Comparison of ENCODE assay signal across 26 cellular contexts in the genomic region with DNA sequence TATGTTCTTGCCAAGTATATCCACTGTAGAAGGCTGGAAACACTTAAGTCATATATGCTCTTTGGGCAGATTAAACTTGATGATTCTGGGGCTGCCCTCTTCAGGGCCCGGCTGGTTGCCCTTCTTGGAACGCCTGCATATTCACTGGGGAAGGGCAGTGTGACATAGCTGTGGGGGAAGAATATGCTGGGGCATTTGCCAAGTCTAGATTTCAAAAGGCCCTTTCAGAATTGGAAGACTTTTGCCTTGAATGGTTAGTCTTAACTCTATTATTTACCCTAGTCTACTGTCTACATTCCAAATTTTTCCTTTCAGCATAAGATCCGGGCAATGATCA.
DNase-seq lines count a peak whose midpoint lies in the region; TF ChIP-seq lines count a peak whose summit lies in the region.
"Had no signal": no experiment of that assay in that cellular context is flagged by ENCODE, and none has a peak within 500 bp of the region (broad histone marks: within the 10 kb centered on the region; RNA-seq: fewer than 3 reads in every experiment).

No MANE protein-coding gene starts in this region.

- H3K4me2 ChIP-seq in mammary epithelial cell (ENCODE audit: insufficient read depth, low read depth, low read length), result no peak overlapping the region

- peak; percentile 11 for DNase-seq in MCF 10A (ENCODE audit: unreplicated experiment)
- no peak for DNase-seq in mammary epithelial cell
- peak; percentile 71 for DNase-seq in adipocyte (ENCODE audit: low read depth)
- DNase-seq in fibroblast of the aortic adventitia (ENCODE audit: low read depth), result peak; percentile 92
- peak; percentile 60 for DNase-seq in stromal cell of bone marrow (ENCODE audit: low read depth)
- DNase-seq in NCI-H1105 (lab: John Stamatoyannopoulos, UW), result no peak
- DNase-seq in activated CD4-positive, alpha-beta T cell treated with anti-CD3 and anti-CD28 coated beads, Interleukin-2, amount 50 U/mL, for 48 hours, result no peak
- DNase-seq in activated naive CD4-positive, alpha-beta T cell treated with Interleukin-2 at 50 U/mL for 16 hours, result no peak
- DNase-seq: activated CD4-positive, alpha-beta T cell treated with anti-CD3 and anti-CD28 coated beads, Interleukin-2, amount 50 U/mL, for 1 hour; activated gamma-delta T cell; BE2C; COR-L47; dermis blood vessel endothelial cell; naive B cell; NCI-H146; NCI-H2171; NCI-H524 treated with DMSO at 0.1 percent for 48 hours; pancreas; right lobe of liver; RPMI8226; stimulated activated CD4-positive, alpha-beta T cell treated with anti-CD3 and anti-CD28 coated beads, Interleukin-15, amount 100 ng/mL, for 24 hours; upper lobe of right lung; WERI-Rb-1 had no signal

- H3K9me3 ChIP-seq in mammary epithelial cell (replicated peaks; ENCODE audit: insufficient read depth, low read length) (no peaks in the 10 kb centered on the region), adipocyte (ENCODE audit: control insufficient read depth, low read length) (no peaks in the 10 kb centered on the region)
- H3K9me3 ChIP-seq: BE2C, pancreas, right lobe of liver, upper lobe of right lung had no signal

- H3K4me3 ChIP-seq in mammary epithelial cell (replicated peaks in 1 of 3; ENCODE audit: insufficient read depth in 1 of 3, low read depth in 2 of 3, low read length in 3 of 3) (no peak overlapping the region), adipocyte (ENCODE audit: low read length) (peak overlapping the region; percentile 28), fibroblast of the aortic adventitia (ENCODE audit: low read depth, low read length) (no peak overlapping the region)
- H3K4me3 ChIP-seq: K562, pancreas, right lobe of liver, upper lobe of right lung had no signal

- H3K27ac Mint-ChIP-seq in MCF 10A (ENCODE audit: low read depth, unreplicated experiment), result no peak overlapping the region
- H3K27ac Mint-ChIP-seq: memory B cell; naive B cell; T-helper 2 cell treated with Interferon-gamma antibody and Interleukin-4, amounts not matched to agents 5 μg/mL and 100 μg/mL, for 36 hours had no signal

- intact Hi-C loops in MCF 10A (cut with micrococcal nuclease), result no loop called here
- intact Hi-C loops in mammary epithelial cell (cut with micrococcal nuclease), result no loop called here

- no peaks in the 10 kb centered on the region for H3K79me2 ChIP-seq in mammary epithelial cell (ENCODE audit: insufficient read depth, low read length)

- CTCF ChIA-PET in MCF 10A (lab: Yijun Ruan, JAX), result interaction anchor here (0.6 to 5.8 kb wide), 11 partner anchors 10 to 289 kb away, joined by 3 to 46 read pairs (median 4); no protein-coding TSS in a partner anchor
- CTCF ChIA-PET in mammary epithelial cell (lab: Charles Lee; ENCODE audit: low non-redundant PET), result no interaction called here

- H3K27me3 Mint-ChIP-seq in MCF 10A (ENCODE audit: insufficient read depth, unreplicated experiment), result no peaks in the 10 kb centered on the region

- H4K20me1 ChIP-seq in mammary epithelial cell (ENCODE audit: insufficient read depth, low read length), result no peaks in the 10 kb centered on the region

- peaks cover 7% of the 10 kb centered on the region for H3K4me1 Mint-ChIP-seq in MCF 10A (ENCODE audit: insufficient read depth, unreplicated experiment)

- POLR2A ChIA-PET in MCF 10A (lab: Yijun Ruan, JAX), result interaction anchor here (1.2 kb wide), 1 partner anchor 162 kb away, joined by 4 read pairs; no protein-coding TSS in a partner anchor

- peaks cover 7% of the 10 kb centered on the region for H3K9me3 Mint-ChIP-seq in MCF 10A (ENCODE audit: unreplicated experiment)
- H3K9me3 Mint-ChIP-seq: T-helper 2 cell treated with Interferon-gamma antibody and Interleukin-4, amounts not matched to agents 5 μg/mL and 100 μg/mL, for 36 hours had no signal

- H3K36me3 Mint-ChIP-seq in MCF 10A (ENCODE audit: insufficient read depth, unreplicated experiment), result no peaks in the 10 kb centered on the region
- H3K36me3 Mint-ChIP-seq: naive B cell had no signal

- no peak for TF ChIP-seq CTCF in MCF 10A (IDR thresholded peaks at IDR 0.05; ENCODE audit: unreplicated experiment)
- no peak for TF ChIP-seq CTCF in mammary epithelial cell (conservative IDR thresholded peaks at IDR 0.05 in 1 of 2, IDR thresholded peaks at IDR 0.05 in 1 of 2; ENCODE audit: extremely low read depth in 1 of 2, insufficient read depth in 1 of 2, low read depth in 1 of 2, low read length in 2 of 2)
- no peak for TF ChIP-seq CTCF in fibroblast of the aortic adventitia (IDR thresholded peaks at IDR 0.05; ENCODE audit: insufficient read depth, low read length)

- 32% methylated on average over 3 of the region's 3 CpGs for WGBS in mammary epithelial cell (ENCODE audit: low coverage, missing lambda C conversion rate)

- peaks cover 6% of the 10 kb centered on the region for H3K4me1 ChIP-seq in mammary epithelial cell (ENCODE audit: insufficient read depth, low read length)
- H3K4me1 ChIP-seq in adipocyte (ENCODE audit: control insufficient read depth, insufficient read depth, low read length), result peaks cover 23% of the 10 kb centered on the region
- H3K4me1 ChIP-seq: BE2C, pancreas, right lobe of liver, upper lobe of right lung had no signal

- no peak overlapping the region for H2AFZ ChIP-seq in mammary epithelial cell (ENCODE audit: low read depth, low read length)

- H3K27ac ChIP-seq in mammary epithelial cell (ENCODE audit: insufficient read depth, low read depth, low read length), result no peak overlapping the region
- H3K27ac ChIP-seq: pancreas, right lobe of liver, upper lobe of right lung, WERI-Rb-1 had no signal

- dilution Hi-C loops in mammary epithelial cell (cut with HindIII; ENCODE audit: low sequenced_read_pairs), result no loop called here

- no TSS peak for BruUV-seq in MCF 10A (replicated peaks; lab: Mats Ljungman, UMichigan)
- BruUV-seq in mammary epithelial cell (replicated peaks; lab: Mats Ljungman, UMichigan), result no TSS peak

- H3K36me3 ChIP-seq in mammary epithelial cell (ENCODE audit: insufficient read depth, low read length) (no peaks in the 10 kb centered on the region), adipocyte (ENCODE audit: control insufficient read depth, insufficient read depth, low read length, severe bottlenecking) (no peaks in the 10 kb centered on the region)
- H3K36me3 ChIP-seq: BE2C, pancreas, right lobe of liver, upper lobe of right lung, WERI-Rb-1 had no signal

- H3K9ac ChIP-seq in mammary epithelial cell (ENCODE audit: insufficient read depth, low read length) (no peak overlapping the region), adipocyte (ENCODE audit: low read length) (no peak overlapping the region)

- H3K27me3 ChIP-seq in mammary epithelial cell (ENCODE audit: insufficient read depth, low read length) (peaks cover 2% of the 10 kb centered on the region), adipocyte (replicated peaks; ENCODE audit: control insufficient read depth, insufficient read depth, low read length) (peaks cover 3% of the 10 kb centered on the region)
- H3K27me3 ChIP-seq: BE2C, right lobe of liver had no signal

- H3K4me3 Mint-ChIP-seq in MCF 10A (ENCODE audit: unreplicated experiment), result no peak overlapping the region
- H3K4me3 Mint-ChIP-seq: memory B cell; naive B cell; T-helper 2 cell treated with Interferon-gamma antibody and Interleukin-4, amounts not matched to agents 5 μg/mL and 100 μg/mL, for 36 hours had no signal

- in situ Hi-C loops in mammary epithelial cell (cut with MboI; ENCODE audit: low sequenced_read_pairs in 2 of 2), result loop anchor here (10.0 to 25.0 kb wide), 3 partner anchors 158 to 283 kb away; a partner anchor contains a TSS

Comparison
In these comparisons a context has a peak if more than half of its experiments do, and no peak if none do; other contexts are left out.
1. DNase-seq: peak in MCF 10A (single experiment), adipocyte (single experiment), fibroblast of the aortic adventitia (single experiment) and stromal cell of bone marrow (single experiment); none in mammary epithelial cell (single experiment), NCI-H1105 (single experiment), activated CD4-positive, alpha-beta T cell treated with anti-CD3 and anti-CD28 coated beads, Interleukin-2, amount 50 U/mL, for 48 hours (0 of 2) and activated naive CD4-positive, alpha-beta T cell treated with Interleukin-2 at 50 U/mL for 16 hours (single experiment).